Comparison of ENCODE assay signal across 1 cellular context in genomic region chr2:166439078-166439477, GRCh38.
TF ChIP-seq lines count a peak whose summit lies in the region.

No MANE protein-coding gene starts in this region.

TF ChIP-seq in SK-N-SH treated with all-trans-retinoic acid at 6 μM for 48 hours, 23 proteins besides CTCF, POLR2A, EP300 and RAD21 (continued from another document):
- TF ChIP-seq, protein P1, sequence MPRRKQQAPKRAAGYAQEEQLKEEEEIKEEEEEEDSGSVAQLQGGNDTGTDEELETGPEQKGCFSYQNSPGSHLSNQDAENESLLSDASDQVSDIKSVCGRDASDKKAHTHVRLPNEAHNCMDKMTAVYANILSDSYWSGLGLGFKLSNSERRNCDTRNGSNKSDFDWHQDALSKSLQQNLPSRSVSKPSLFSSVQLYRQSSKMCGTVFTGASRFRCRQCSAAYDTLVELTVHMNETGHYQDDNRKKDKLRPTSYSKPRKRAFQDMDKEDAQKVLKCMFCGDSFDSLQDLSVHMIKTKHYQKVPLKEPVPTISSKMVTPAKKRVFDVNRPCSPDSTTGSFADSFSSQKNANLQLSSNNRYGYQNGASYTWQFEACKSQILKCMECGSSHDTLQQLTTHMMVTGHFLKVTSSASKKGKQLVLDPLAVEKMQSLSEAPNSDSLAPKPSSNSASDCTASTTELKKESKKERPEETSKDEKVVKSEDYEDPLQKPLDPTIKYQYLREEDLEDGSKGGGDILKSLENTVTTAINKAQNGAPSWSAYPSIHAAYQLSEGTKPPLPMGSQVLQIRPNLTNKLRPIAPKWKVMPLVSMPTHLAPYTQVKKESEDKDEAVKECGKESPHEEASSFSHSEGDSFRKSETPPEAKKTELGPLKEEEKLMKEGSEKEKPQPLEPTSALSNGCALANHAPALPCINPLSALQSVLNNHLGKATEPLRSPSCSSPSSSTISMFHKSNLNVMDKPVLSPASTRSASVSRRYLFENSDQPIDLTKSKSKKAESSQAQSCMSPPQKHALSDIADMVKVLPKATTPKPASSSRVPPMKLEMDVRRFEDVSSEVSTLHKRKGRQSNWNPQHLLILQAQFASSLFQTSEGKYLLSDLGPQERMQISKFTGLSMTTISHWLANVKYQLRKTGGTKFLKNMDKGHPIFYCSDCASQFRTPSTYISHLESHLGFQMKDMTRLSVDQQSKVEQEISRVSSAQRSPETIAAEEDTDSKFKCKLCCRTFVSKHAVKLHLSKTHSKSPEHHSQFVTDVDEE (CRISPR knock-in tag; IDR thresholded peaks at IDR 0.05) = no peak
TF ChIP-seq in SK-N-SH treated with all-trans-retinoic acid at 6 μM for 48 hours: peak in this region for 1.
